In the genomic region with DNA sequence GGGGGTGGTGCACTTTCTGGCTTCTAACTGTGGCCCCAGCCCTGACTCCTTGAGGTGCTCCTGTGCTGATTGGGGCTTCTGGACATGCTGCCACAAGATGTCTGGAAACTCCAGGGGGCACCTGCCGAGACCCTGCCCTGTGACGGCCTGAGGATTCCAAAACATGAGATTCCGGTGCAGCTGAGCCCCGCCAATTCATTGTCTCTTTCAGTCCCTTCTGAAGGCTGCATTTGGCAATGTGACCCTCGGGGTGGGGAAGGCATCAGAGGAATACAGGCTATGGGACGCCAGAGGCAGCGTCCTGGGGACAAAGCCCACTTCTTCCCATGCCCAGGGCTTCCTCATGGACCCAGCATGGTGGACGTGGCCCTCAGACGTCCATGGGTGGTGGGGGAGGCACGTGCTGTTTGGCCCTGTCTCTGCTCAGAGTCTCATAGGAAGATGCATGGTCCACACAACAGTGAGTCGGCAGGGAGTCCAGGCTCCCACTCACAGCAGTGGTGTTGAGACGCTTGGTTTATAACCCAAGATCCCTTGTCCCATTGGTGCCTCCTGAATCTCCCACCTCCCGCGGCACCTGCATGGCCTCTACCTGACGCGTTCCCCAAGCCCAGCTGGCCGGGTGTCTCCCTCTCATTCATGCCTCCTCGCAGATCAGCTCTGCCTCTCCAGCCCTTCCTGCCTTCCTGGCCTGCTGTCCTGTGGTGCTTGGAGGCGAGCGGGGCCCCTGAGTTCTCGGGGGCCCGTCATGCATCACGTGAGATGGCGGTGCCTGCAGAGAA, we compare ENCODE assay signal across 13 cellular contexts.
"Had no signal": no experiment of that assay in that cellular context is flagged by ENCODE, and none has a peak within 500 bp of the region (broad histone marks: within the 10 kb centered on the region; RNA-seq: fewer than 3 reads in every experiment).

No MANE protein-coding gene starts in this region.

- H3K27ac Mint-ChIP-seq: activated naive CD4-positive, alpha-beta T cell treated with anti-CD3 and anti-CD28 coated beads for 36 hours; activated T-helper 1 cell treated with anti-CD3 and anti-CD28 coated beads, Interleukin-12 subunit alpha, Interleukin-12 subunit beta, Interleukin-2, Interleukin-4 antibody, amounts not matched to agents 30 ng/mL and 10 ng/mL and 1 ng/mL, durations not matched to agents 14 hours and 24 hours and 36 hours; dendritic cell treated with granulocyte-macrophage colony-stimulating factor and Interleukin-4, amounts not matched to agents 40 ng/mL and 50 ng/mL, for 4 days; naive thymus-derived CD8-positive, alpha-beta T cell; T-helper 1 cell treated with Interleukin-12 subunit alpha and Interleukin-12 subunit beta and Interleukin-4 antibody, amounts not matched to agents 30 μg/mL and 1 μg/mL, for 36 hours had no signal

- H3K79me2 ChIP-seq: hepatocyte had no signal

- DNase-seq: activated CD4-positive, alpha-beta T cell treated with anti-CD3 and anti-CD28 coated beads for 48 hours; activated naive CD4-positive, alpha-beta T cell treated with anti-CD3 and anti-CD28 coated beads for 36 hours; central memory CD4-positive, alpha-beta T cell; erythroblast; kidney glomerular epithelial cell; naive thymus-derived CD8-positive, alpha-beta T cell; transverse colon had no signal

- H3K36me3 ChIP-seq: transverse colon had no signal

- H3K4me2 ChIP-seq: hepatocyte had no signal

- H3K27me3 ChIP-seq: hepatocyte, transverse colon had no signal

- H3K4me3 Mint-ChIP-seq: activated naive CD4-positive, alpha-beta T cell treated with anti-CD3 and anti-CD28 coated beads for 36 hours; activated T-helper 1 cell treated with anti-CD3 and anti-CD28 coated beads, Interleukin-12 subunit alpha, Interleukin-12 subunit beta, Interleukin-2, Interleukin-4 antibody, amounts not matched to agents 30 ng/mL and 10 ng/mL and 1 ng/mL, durations not matched to agents 14 hours and 24 hours and 36 hours; dendritic cell treated with granulocyte-macrophage colony-stimulating factor and Interleukin-4, amounts not matched to agents 40 ng/mL and 50 ng/mL, for 4 days; naive thymus-derived CD8-positive, alpha-beta T cell; T-helper 1 cell treated with Interleukin-12 subunit alpha and Interleukin-12 subunit beta and Interleukin-4 antibody, amounts not matched to agents 30 μg/mL and 1 μg/mL, for 36 hours had no signal

- H3K27me3 Mint-ChIP-seq: dendritic cell treated with granulocyte-macrophage colony-stimulating factor and Interleukin-4, amounts not matched to agents 40 ng/mL and 50 ng/mL, for 4 days; naive thymus-derived CD8-positive, alpha-beta T cell had no signal

- H3K9me3 ChIP-seq: mucosa of descending colon, transverse colon had no signal

- H3K27ac ChIP-seq: hepatocyte, skin epidermis, transverse colon had no signal

- H3K4me3 ChIP-seq: hepatocyte, mucosa of descending colon, skin epidermis, transverse colon had no signal

- ATAC-seq: mucosa of descending colon; naive thymus-derived CD8-positive, alpha-beta T cell had no signal

- H3K9me3 Mint-ChIP-seq: activated naive CD4-positive, alpha-beta T cell treated with anti-CD3 and anti-CD28 coated beads for 36 hours; activated T-helper 1 cell treated with anti-CD3 and anti-CD28 coated beads, Interleukin-12 subunit alpha, Interleukin-12 subunit beta, Interleukin-2, Interleukin-4 antibody, amounts not matched to agents 30 ng/mL and 10 ng/mL and 1 ng/mL, durations not matched to agents 14 hours and 24 hours and 36 hours; dendritic cell treated with granulocyte-macrophage colony-stimulating factor and Interleukin-4, amounts not matched to agents 40 ng/mL and 50 ng/mL, for 4 days; naive thymus-derived CD8-positive, alpha-beta T cell; T-helper 1 cell treated with Interleukin-12 subunit alpha and Interleukin-12 subunit beta and Interleukin-4 antibody, amounts not matched to agents 30 μg/mL and 1 μg/mL, for 36 hours had no signal

- H3K36me3 Mint-ChIP-seq: naive thymus-derived CD8-positive, alpha-beta T cell had no signal

- H2AFZ ChIP-seq: hepatocyte had no signal
